ENCODE assay signal across 1 cellular context in genomic region chr3:15398731-15399133, GRCh38.
TF ChIP-seq lines count a peak whose summit lies in the region.

No MANE protein-coding gene starts in this region.

TF ChIP-seq in GM12878, 131 proteins besides CTCF, POLR2A, EP300 and RAD21:
- TF ChIP-seq IKZF1 (conservative IDR thresholded peaks at IDR 0.05) (peak; percentile 34; the same call in 1 of the 2 replicates), ZNF687 (IDR thresholded peaks at IDR 0.05) (peak; percentile 92), YY1 (IDR thresholded peaks at IDR 0.05; ENCODE audit: low read depth, low read length) (0 out of 2 replicates have a peak, but pooled peaks have one; percentile 21), MTA2 (IDR thresholded peaks at IDR 0.05; ENCODE audit: low read depth) (0 out of 2 replicates have a peak, but pooled peaks have one; percentile 11), SMC3 (IDR thresholded peaks at IDR 0.05; ENCODE audit: borderline replicate concordance, low read length) (peak; percentile 64), NR2F1 (conservative IDR thresholded peaks at IDR 0.05) (peak; percentile 49), MEF2B (IDR thresholded peaks at IDR 0.05; ENCODE audit: partially characterized antibody, poor library complexity, severe bottlenecking) (peak; percentile 48), RUNX3 (IDR thresholded peaks at IDR 0.05; ENCODE audit: low read length) (peak; percentile 83), ZBTB4 (CRISPR knock-in tag; IDR thresholded peaks at IDR 0.05) (peak; percentile 83), ZSCAN29 (IDR thresholded peaks at IDR 0.05) (peak; percentile 89), PRDM15 (CRISPR knock-in tag; IDR thresholded peaks at IDR 0.05) (peak; percentile 80), ZBTB33 (IDR thresholded peaks at IDR 0.05) (0 out of 2 replicates have a peak, but pooled peaks have one; percentile 9), CBFB (IDR thresholded peaks at IDR 0.05; ENCODE audit: low read depth) (peak; percentile 59; the same call in 1 of the 2 replicates), POU2F2 (IDR thresholded peaks at IDR 0.05; ENCODE audit: borderline replicate concordance, low read depth, low read length) (0 out of 3 replicates have a peak, but pooled peaks have one; percentile 54), MLLT1 (IDR thresholded peaks at IDR 0.05) (peak; percentile 61)
- TF ChIP-seq, protein P1, sequence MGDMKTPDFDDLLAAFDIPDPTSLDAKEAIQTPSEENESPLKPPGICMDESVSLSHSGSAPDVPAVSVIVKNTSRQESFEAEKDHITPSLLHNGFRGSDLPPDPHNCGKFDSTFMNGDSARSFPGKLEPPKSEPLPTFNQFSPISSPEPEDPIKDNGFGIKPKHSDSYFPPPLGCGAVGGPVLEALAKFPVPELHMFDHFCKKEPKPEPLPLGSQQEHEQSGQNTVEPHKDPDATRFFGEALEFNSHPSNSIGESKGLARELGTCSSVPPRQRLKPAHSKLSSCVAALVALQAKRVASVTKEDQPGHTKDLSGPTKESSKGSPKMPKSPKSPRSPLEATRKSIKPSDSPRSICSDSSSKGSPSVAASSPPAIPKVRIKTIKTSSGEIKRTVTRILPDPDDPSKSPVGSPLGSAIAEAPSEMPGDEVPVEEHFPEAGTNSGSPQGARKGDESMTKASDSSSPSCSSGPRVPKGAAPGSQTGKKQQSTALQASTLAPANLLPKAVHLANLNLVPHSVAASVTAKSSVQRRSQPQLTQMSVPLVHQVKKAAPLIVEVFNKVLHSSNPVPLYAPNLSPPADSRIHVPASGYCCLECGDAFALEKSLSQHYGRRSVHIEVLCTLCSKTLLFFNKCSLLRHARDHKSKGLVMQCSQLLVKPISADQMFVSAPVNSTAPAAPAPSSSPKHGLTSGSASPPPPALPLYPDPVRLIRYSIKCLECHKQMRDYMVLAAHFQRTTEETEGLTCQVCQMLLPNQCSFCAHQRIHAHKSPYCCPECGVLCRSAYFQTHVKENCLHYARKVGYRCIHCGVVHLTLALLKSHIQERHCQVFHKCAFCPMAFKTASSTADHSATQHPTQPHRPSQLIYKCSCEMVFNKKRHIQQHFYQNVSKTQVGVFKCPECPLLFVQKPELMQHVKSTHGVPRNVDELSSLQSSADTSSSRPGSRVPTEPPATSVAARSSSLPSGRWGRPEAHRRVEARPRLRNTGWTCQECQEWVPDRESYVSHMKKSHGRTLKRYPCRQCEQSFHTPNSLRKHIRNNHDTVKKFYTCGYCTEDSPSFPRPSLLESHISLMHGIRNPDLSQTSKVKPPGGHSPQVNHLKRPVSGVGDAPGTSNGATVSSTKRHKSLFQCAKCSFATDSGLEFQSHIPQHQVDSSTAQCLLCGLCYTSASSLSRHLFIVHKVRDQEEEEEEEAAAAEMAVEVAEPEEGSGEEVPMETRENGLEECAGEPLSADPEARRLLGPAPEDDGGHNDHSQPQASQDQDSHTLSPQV (IDR thresholded peaks at IDR 0.05): peak; percentile 91
TF ChIP-seq in GM12878: peak in this region for 16; not testable (repeated sequence) for 115.
